ENCODE assay signal across 17 cellular contexts in genomic region chr1:226659136-226659535, GRCh38.
A peak's percentile ranks its signal among the peaks of the same experiment; 100 is the strongest.
DNase-seq lines count a peak whose midpoint lies in the region; ATAC-seq and TF ChIP-seq lines count a peak whose summit lies in the region.
"Had no signal": no experiment of that assay in that cellular context is flagged by ENCODE, and none has a peak within 500 bp of the region (broad histone marks: within the 10 kb centered on the region; RNA-seq: fewer than 3 reads in every experiment).

No MANE protein-coding gene starts in this region.

- H3K36me3 ChIP-seq in CD8-positive, alpha-beta memory T cell (ENCODE audit: insufficient read depth, low read length), result no peaks in the 10 kb centered on the region
- H3K36me3 ChIP-seq in OCI-LY1 (ENCODE audit: insufficient read depth, low read length) (0 out of 2 replicates have a peak, but pooled peaks cover 12% of the 10 kb centered on the region), sigmoid colon (no peaks in the 10 kb centered on the region), WERI-Rb-1 (no peaks in the 10 kb centered on the region)

- intact Hi-C loops in sigmoid colon (cut with DNase I), result loop anchor here (5.0 kb wide), 1 partner anchor 33 kb away; no protein-coding TSS in a partner anchor

- H3K4me1 ChIP-seq in CD8-positive, alpha-beta memory T cell (ENCODE audit: insufficient read depth, low read length), result peaks cover 12% of the 10 kb centered on the region
- no peaks in the 10 kb centered on the region for H3K4me1 ChIP-seq in OCI-LY1 (ENCODE audit: insufficient read depth, low read length, severe bottlenecking)
- H3K4me1 ChIP-seq in sigmoid colon, result peaks cover 0 to 3% (median 0%) of the 10 kb centered on the region in 4 donors

- no peaks in the 10 kb centered on the region for H3K9me3 Mint-ChIP-seq in CD8-positive, alpha-beta memory T cell
- H3K9me3 Mint-ChIP-seq in endothelial cell (ENCODE audit: unreplicated experiment), result no peaks in the 10 kb centered on the region
- H3K9me3 Mint-ChIP-seq: nephron; T-helper 1 cell treated with Interleukin-12 subunit alpha and Interleukin-12 subunit beta and Interleukin-4 antibody, amounts not matched to agents 30 μg/mL and 1 μg/mL, for 36 hours had no signal

- peaks cover 0 to 45% (median 2%) of the 10 kb centered on the region in 3 donors for H3K36me3 Mint-ChIP-seq in CD8-positive, alpha-beta memory T cell
- H3K36me3 Mint-ChIP-seq in endothelial cell (ENCODE audit: low read depth, unreplicated experiment), result peaks cover 16% of the 10 kb centered on the region

- no peak for DNase-seq in CD8-positive, alpha-beta memory T cell
- DNase-seq in endothelial cell (ENCODE audit: low spot score) (no peak), sigmoid colon (peak; percentile 65), WERI-Rb-1 (no peak), C1 segment of cervical spinal cord (lab: John Stamatoyannopoulos, UW) (no peak)
- DNase-seq: activated T-cell treated with anti-CD3 and anti-CD28 coated beads for 4 hours; dermis blood vessel endothelial cell; H7; NCI-H1048; NCI-H2171; stimulated activated naive CD4-positive, alpha-beta T cell had no signal

- H3K4me1 Mint-ChIP-seq in CD8-positive, alpha-beta memory T cell, result peaks cover 0 to 73% (median 53%) of the 10 kb centered on the region in 3 donors
- peaks cover 94% of the 10 kb centered on the region for H3K4me1 Mint-ChIP-seq in endothelial cell (ENCODE audit: unreplicated experiment)

- H3K4me3 ChIP-seq in CD8-positive, alpha-beta memory T cell (ENCODE audit: low read length), result no peak overlapping the region
- no peak overlapping the region for H3K4me3 ChIP-seq in OCI-LY1 (ENCODE audit: low read depth, low read length, poor library complexity, severe bottlenecking)
- no peak overlapping the region for H3K4me3 ChIP-seq in sigmoid colon
- no peak overlapping the region for H3K4me3 ChIP-seq in WERI-Rb-1 (ENCODE audit: low read depth, low read length)

- no peak for TF ChIP-seq POLR2A in sigmoid colon (IDR thresholded peaks at IDR 0.05)

- H3K4me2 ChIP-seq in OCI-LY1 (ENCODE audit: low read length), result peak overlapping the region; percentile 72; the same call in 1 of the 2 replicates

- no peaks in the 10 kb centered on the region for H4K20me1 ChIP-seq in OCI-LY1 (ENCODE audit: insufficient read depth, low read length)

- H3K27ac Mint-ChIP-seq in CD8-positive, alpha-beta memory T cell, result peak overlapping the region in 6 of 8 donors; percentile 56 to 99 (median 89)
- H3K27ac Mint-ChIP-seq in endothelial cell (ENCODE audit: unreplicated experiment), result peak overlapping the region; percentile 91
- H3K27ac Mint-ChIP-seq: T-helper 1 cell treated with Interleukin-12 subunit alpha and Interleukin-12 subunit beta and Interleukin-4 antibody, amounts not matched to agents 30 μg/mL and 1 μg/mL, for 36 hours had no signal

- H3K27ac ChIP-seq in CD8-positive, alpha-beta memory T cell (ENCODE audit: low read depth, low read length), result no peak overlapping the region
- H3K27ac ChIP-seq in OCI-LY1 (ENCODE audit: low read depth, low read length, poor library complexity, severe bottlenecking), result no peak overlapping the region
- H3K27ac ChIP-seq in sigmoid colon, result no peak overlapping the region
- no peak overlapping the region for H3K27ac ChIP-seq in WERI-Rb-1

- H3K27me3 Mint-ChIP-seq in CD8-positive, alpha-beta memory T cell, result no peaks in the 10 kb centered on the region
- H3K27me3 Mint-ChIP-seq in endothelial cell (ENCODE audit: unreplicated experiment), result peaks cover 18% of the 10 kb centered on the region

- H3K9ac ChIP-seq in OCI-LY1 (ENCODE audit: low read length), result 0 out of 2 replicates have a peak overlapping the region, but pooled peaks have one; percentile 12

- POLR2A ChIA-PET in CD8-positive, alpha-beta memory T cell (lab: Charles Lee), result no interaction called here

- no peak for TF ChIP-seq CTCF in OCI-LY1 (IDR thresholded peaks at IDR 0.05; ENCODE audit: low read length)
- TF ChIP-seq CTCF in endothelial cell (IDR thresholded peaks at IDR 0.05; ENCODE audit: unreplicated experiment), result no peak
- no peak for TF ChIP-seq CTCF in sigmoid colon (IDR thresholded peaks at IDR 0.05)
- TF ChIP-seq CTCF in WERI-Rb-1 (IDR thresholded peaks at IDR 0.05; ENCODE audit: low read depth, low read length), result no peak

- WGBS in sigmoid colon, 2 donors, result 96 to 97% methylated on average over 5 of the region's 5 CpGs

- no peaks in the 10 kb centered on the region for H3K9me3 ChIP-seq in CD8-positive, alpha-beta memory T cell (ENCODE audit: low read length)
- H3K9me3 ChIP-seq in OCI-LY1 (ENCODE audit: low read length) (no peaks in the 10 kb centered on the region), sigmoid colon (no peaks in the 10 kb centered on the region), WERI-Rb-1 (ENCODE audit: severe bottlenecking) (no peaks in the 10 kb centered on the region)

- ATAC-seq in GM18511 (IDR thresholded peaks at IDR 0.05; ENCODE audit: unreplicated experiment), result no peak
- ATAC-seq: activated CD4-positive, CD25-positive, alpha-beta regulatory T cell treated with anti-CD3 and anti-CD28 coated beads, Interleukin-2, amount 50 U/mL, for 24 hours; left lobe of liver had no signal

- H3K9me2 ChIP-seq in OCI-LY1 (ENCODE audit: low read depth, low read length), result no peaks in the 10 kb centered on the region

- CTCF ChIA-PET in CD8-positive, alpha-beta memory T cell (lab: Charles Lee), result no interaction called here

- H3K27me3 ChIP-seq in CD8-positive, alpha-beta memory T cell (ENCODE audit: insufficient read depth, low read length, poor library complexity, severe bottlenecking), result no peaks in the 10 kb centered on the region
- H3K27me3 ChIP-seq in OCI-LY1 (ENCODE audit: insufficient read depth, low read length) (no peaks in the 10 kb centered on the region), sigmoid colon (no peaks in the 10 kb centered on the region), WERI-Rb-1 (ENCODE audit: insufficient read depth, low read depth, severe bottlenecking) (no peaks in the 10 kb centered on the region)

- H3F3A ChIP-seq in OCI-LY1 (ENCODE audit: insufficient read depth, low read length), result peaks cover 13% of the 10 kb centered on the region

- peak overlapping the region in 1 of 7 donors; percentile 12 for H3K4me3 Mint-ChIP-seq in CD8-positive, alpha-beta memory T cell
- no peak overlapping the region for H3K4me3 Mint-ChIP-seq in endothelial cell (ENCODE audit: unreplicated experiment)
- H3K4me3 Mint-ChIP-seq: nephron; T-helper 1 cell treated with Interleukin-12 subunit alpha and Interleukin-12 subunit beta and Interleukin-4 antibody, amounts not matched to agents 30 μg/mL and 1 μg/mL, for 36 hours had no signal

- TF ChIP-seq EP300 in sigmoid colon (IDR thresholded peaks at IDR 0.05), result no peak

- no peak overlapping the region for H2AFZ ChIP-seq in OCI-LY1 (ENCODE audit: low read length)

- no peaks in the 10 kb centered on the region for H3K79me2 ChIP-seq in OCI-LY1 (ENCODE audit: insufficient read depth, low read length)
